5 cellular contexts compared by ENCODE assay signal in genomic region chr1:57872913-57873312, GRCh38.
"Had no signal": no experiment of that assay in that cellular context is flagged by ENCODE, and none has a peak within 500 bp of the region (broad histone marks: within the 10 kb centered on the region; RNA-seq: fewer than 3 reads in every experiment).

No MANE protein-coding gene starts in this region.

- ATAC-seq: HepG2, K562 had no signal

- DNase-seq: IMR-90, KBM-7 had no signal

- H3K4me3 ChIP-seq: K562 had no signal

- H3K27ac ChIP-seq: HL-60 had no signal
